8 cellular contexts compared by ENCODE assay signal in genomic region chr11:72573380-72573949, GRCh38.
A peak's percentile ranks its signal among the peaks of the same experiment; 100 is the strongest.
DNase-seq lines count a peak whose midpoint lies in the region; ATAC-seq, FAIRE-seq and TF ChIP-seq lines count a peak whose summit lies in the region.

No MANE protein-coding gene starts in this region.

- ATAC-seq in HG02759 (IDR thresholded peaks at IDR 0.05; ENCODE audit: unreplicated experiment) (peak; percentile 49), pancreas (peak; percentile 72 to 88 (median 82))

- intact Hi-C loops in pancreas (cut with DNase I) = loop anchor here in 2 of 3 donors (5.0 to 10.0 kb wide), 2 partner anchors 96 to 109 kb away; no protein-coding TSS in a partner anchor

- no peak overlapping the region for H3K27ac ChIP-seq in pancreas

- WGBS in pancreas, 2 donors = 16 to 20% methylated on average over 8 of the region's 8 CpGs

- DNase-seq in D721Med (ENCODE audit: insufficient read length, low spot score) (peak; percentile 48), SW480 (ENCODE audit: low spot score) (peak; percentile 29), fibroblast of mammary gland (ENCODE audit: low read depth) (peak; percentile 42), pancreas (peak in 1 of 6 donors; percentile 25), amniotic stem cell (lab: John Stamatoyannopoulos, UW) (no peak), superior temporal gyrus (ENCODE audit: extremely low spot score) (no peak), GF-D8 (lab: John Stamatoyannopoulos, UW) (no peak)

- H3K4me3 ChIP-seq in fibroblast of mammary gland (ENCODE audit: control insufficient read depth, low read depth, low read length) (no peak overlapping the region), pancreas (no peak overlapping the region)

- H3K9me3 ChIP-seq in pancreas = no peaks in the 10 kb centered on the region

- no peaks in the 10 kb centered on the region for H3K27me3 ChIP-seq in pancreas

- no peaks in the 10 kb centered on the region for H3K4me1 ChIP-seq in pancreas

- FAIRE-seq in D721Med (lab: Jason Lieb, UNC) (no peak), pancreas (lab: Jason Lieb, UNC) (no peak)

- H3K36me3 ChIP-seq in pancreas = no peaks in the 10 kb centered on the region

- TF ChIP-seq CTCF in D721Med (IDR thresholded peaks at IDR 0.05; ENCODE audit: insufficient read depth, missing control alignments) = peak; percentile 37
- peak; percentile 69 for TF ChIP-seq CTCF in fibroblast of mammary gland (conservative IDR thresholded peaks at IDR 0.05; ENCODE audit: control insufficient read depth, insufficient read depth, low read depth, low read length)
- peak; percentile 15 to 42 (median 24) for TF ChIP-seq CTCF in pancreas (IDR thresholded peaks at IDR 0.05)

Comparison
In these comparisons a context has a peak if more than half of its experiments do, and no peak if none do; other contexts are left out.
1. DNase-seq: peak in D721Med (single experiment), SW480 (single experiment) and fibroblast of mammary gland (single experiment); none in amniotic stem cell (single experiment), superior temporal gyrus (single experiment) and GF-D8 (single experiment).
2. Peak in every context shown above with its lines, with median percentiles within 50 percentile points of each other: CTCF ChIP-seq.